In genomic region chr11:62088331-62088933, GRCh38 we compare ENCODE assay signal across 12 cellular contexts.
"Had no signal": no experiment of that assay in that cellular context is flagged by ENCODE, and none has a peak within 500 bp of the region (broad histone marks: within the 10 kb centered on the region; RNA-seq: fewer than 3 reads in every experiment).

No MANE protein-coding gene starts in this region.

- FAIRE-seq: bronchial epithelial cell had no signal

- H3K4me3 ChIP-seq: gastroesophageal sphincter, ovary, upper lobe of left lung had no signal

- H3K36me3 ChIP-seq: gastroesophageal sphincter, ovary, upper lobe of left lung had no signal

- H3K27ac ChIP-seq: gastroesophageal sphincter, ovary, upper lobe of left lung had no signal

- H3K4me1 ChIP-seq: gastroesophageal sphincter, upper lobe of left lung had no signal

- H3K27me3 ChIP-seq: gastroesophageal sphincter, ovary, upper lobe of left lung had no signal

- H3K9me3 ChIP-seq: gastroesophageal sphincter, ovary, upper lobe of left lung had no signal

- ATAC-seq: gastroesophageal sphincter, left ventricle myocardium superior had no signal

- DNase-seq: activated CD4-positive, alpha-beta T cell treated with anti-CD3 and anti-CD28 coated beads, Interleukin-2, amount 50 U/mL, for 4 hours; activated CD4-positive, CD25-positive, alpha-beta regulatory T cell treated with anti-CD3 and anti-CD28 coated beads, Interleukin-2, amount 50 U/mL, for 72 hours; activated gamma-delta T cell; activated T-cell treated with anti-CD3 and anti-CD28 coated beads, Interleukin-2, amount 50 U/mL, for 48 hours; islet precursor cell; left ventricle myocardium superior; ovary; stimulated activated CD4-positive, alpha-beta T cell treated with anti-CD3 and anti-CD28 coated beads, Interleukin-4, amount 100 ng/mL, for 1 hour; stimulated activated CD8-positive, alpha-beta memory T cell treated with anti-CD3 and anti-CD28 coated beads, Interleukin-4, amount 100 ng/mL, for 48 hours; upper lobe of left lung had no signal
